ENCODE assay signal across 30 cellular contexts in genomic region chr1:47347735-47348134, GRCh38.
"Had no signal": no experiment of that assay in that cellular context is flagged by ENCODE, and none has a peak within 500 bp of the region (broad histone marks: within the 10 kb centered on the region; RNA-seq: fewer than 3 reads in every experiment).

No MANE protein-coding gene starts in this region.

- H3K27me3 ChIP-seq: colonic mucosa, gastrocnemius medialis, heart left ventricle, hepatocyte, right atrium auricular region, stomach, thyroid gland, vagina had no signal

- H3K27ac ChIP-seq: colonic mucosa, epithelial cell of prostate, gastrocnemius medialis, heart left ventricle, hepatocyte, prostate gland, right atrium auricular region, stomach, thyroid gland, vagina had no signal

- H2AFZ ChIP-seq: hepatocyte had no signal

- ATAC-seq: esophagus mucosa; gastrocnemius medialis; heart left ventricle; left cardiac atrium; natural killer cell treated with Interleukin-12 subunit alpha and Interleukin-12 subunit beta and Interleukin-15 and Interleukin-18, amount 100 ng/mL, for 72 hours; sciatic nerve had no signal

- H3K9me3 ChIP-seq: colonic mucosa, gastrocnemius medialis, heart left ventricle, prostate gland, right atrium auricular region, stomach, thyroid gland, vagina had no signal

- H3K9me3 Mint-ChIP-seq: dendritic cell treated with granulocyte-macrophage colony-stimulating factor and Interleukin-4, amounts not matched to agents 40 ng/mL and 50 ng/mL, for 4 days; endodermal cell; memory B cell; naive B cell; natural killer cell treated with Interleukin-12 subunit alpha and Interleukin-12 subunit beta and Interleukin-15 and Interleukin-18, amount 100 ng/mL, for 72 hours had no signal

- H3K27ac Mint-ChIP-seq: dendritic cell treated with granulocyte-macrophage colony-stimulating factor and Interleukin-4, amounts not matched to agents 40 ng/mL and 50 ng/mL, for 4 days; endodermal cell; memory B cell; natural killer cell treated with Interleukin-12 subunit alpha and Interleukin-12 subunit beta and Interleukin-15 and Interleukin-18, amount 100 ng/mL, for 72 hours had no signal

- H3K4me1 ChIP-seq: colonic mucosa, gastrocnemius medialis, prostate gland, right atrium auricular region, vagina had no signal

- H3K36me3 ChIP-seq: colonic mucosa, prostate gland, right atrium auricular region, thyroid gland had no signal

- DNase-seq: colonic mucosa; effector CD8-positive, alpha-beta T cell; endodermal cell; foreskin fibroblast; gastrocnemius medialis; heart left ventricle; kidney; left cardiac atrium; naive B cell; nucleus accumbens; stimulated activated CD4-positive, alpha-beta T cell treated with anti-CD3 and anti-CD28 coated beads, Interleukin-12 subunit alpha, Interleukin-12 subunit beta, amount 100 ng/mL, for 4 hours; stimulated activated CD4-positive, alpha-beta T cell treated with anti-CD3 and anti-CD28 coated beads, Interleukin-1b, Interleukin-23, amount 100 ng/mL, for 48 hours; stimulated activated CD4-positive, alpha-beta T cell treated with anti-CD3 and anti-CD28 coated beads, Interleukin-4, amount 100 ng/mL, for 1 hour; stimulated activated CD8-positive, alpha-beta memory T cell treated with anti-CD3 and anti-CD28 coated beads, Interleukin-4, amount 100 ng/mL, for 48 hours; stimulated activated naive CD4-positive, alpha-beta T cell treated with Interleukin-2 at 50 U/mL for 16 hours; stomach; thyroid gland; trophoblast cell had no signal

- H3K4me3 Mint-ChIP-seq: dendritic cell treated with granulocyte-macrophage colony-stimulating factor and Interleukin-4, amounts not matched to agents 40 ng/mL and 50 ng/mL, for 4 days; endodermal cell; memory B cell; naive B cell; natural killer cell treated with Interleukin-12 subunit alpha and Interleukin-12 subunit beta and Interleukin-15 and Interleukin-18, amount 100 ng/mL, for 72 hours had no signal

- H3K27me3 Mint-ChIP-seq: dendritic cell treated with granulocyte-macrophage colony-stimulating factor and Interleukin-4, amounts not matched to agents 40 ng/mL and 50 ng/mL, for 4 days; memory B cell; naive B cell; natural killer cell treated with Interleukin-12 subunit alpha and Interleukin-12 subunit beta and Interleukin-15 and Interleukin-18, amount 100 ng/mL, for 72 hours had no signal

- H3K4me2 ChIP-seq: hepatocyte, smooth muscle cell had no signal

- H3K4me3 ChIP-seq: colonic mucosa, gastrocnemius medialis, heart left ventricle, hepatocyte, lung, prostate gland, right atrium auricular region, smooth muscle cell, stomach, thyroid gland, vagina had no signal

- H3K4me1 Mint-ChIP-seq: endodermal cell had no signal
